Comparison of ENCODE assay signal across 10 cellular contexts in the genomic region with DNA sequence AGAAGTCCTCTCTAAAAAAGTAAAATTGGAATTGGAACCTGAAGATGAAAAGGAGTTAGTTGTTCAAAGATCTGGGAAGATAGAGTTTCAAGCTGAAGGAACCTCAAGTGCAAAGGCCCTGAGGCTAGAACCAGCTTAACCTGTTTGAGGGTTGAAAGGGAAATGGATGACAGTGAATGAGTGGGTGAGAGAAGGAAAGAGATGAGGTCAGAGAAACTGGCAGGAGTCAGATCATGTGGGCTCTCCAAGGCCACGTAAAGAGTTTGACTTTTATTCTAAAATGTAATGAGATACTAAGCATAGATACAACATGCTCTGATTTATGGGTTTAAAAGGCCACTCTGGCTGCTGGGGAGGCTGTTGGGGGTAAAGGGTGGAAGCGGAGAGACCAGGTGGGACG. TPM values are rescaled to one million over a fixed set of nuclear protein-coding genes. Genes with fewer than 3 reads are reported as not detected.
DNase-seq lines count a peak whose midpoint lies in the region; ATAC-seq and TF ChIP-seq lines count a peak whose summit lies in the region.
"Had no signal": no experiment of that assay in that cellular context is flagged by ENCODE, and none has a peak within 500 bp of the region (broad histone marks: within the 10 kb centered on the region; RNA-seq: fewer than 3 reads in every experiment).

No MANE protein-coding gene starts in this region.

- no peak for TF ChIP-seq EP300 in esophagus muscularis mucosa (IDR thresholded peaks at IDR 0.05)

- CTCF ChIA-PET in mammary epithelial cell (lab: Charles Lee; ENCODE audit: low non-redundant PET) = no interaction called here

- H3K4me3 Mint-ChIP-seq in nephron progenitor cell = peak overlapping the region; percentile 56

- no peak overlapping the region for H3K4me2 ChIP-seq in mammary epithelial cell (ENCODE audit: insufficient read depth, low read depth, low read length)

- intact Hi-C loops in mammary epithelial cell (cut with micrococcal nuclease) (no loop called here), esophagus muscularis mucosa (cut with DNase I) (no loop called here)

- H3K4me1 Mint-ChIP-seq in nephron progenitor cell = peaks cover 27% of the 10 kb centered on the region

- no peak overlapping the region for H3K27ac Mint-ChIP-seq in nephron progenitor cell

- H3K9ac ChIP-seq in mammary epithelial cell (ENCODE audit: insufficient read depth, low read length) = no peak overlapping the region

- no peak for ATAC-seq in HG03139 (IDR thresholded peaks at IDR 0.05; ENCODE audit: unreplicated experiment)

- no peaks in the 10 kb centered on the region for H3K36me3 Mint-ChIP-seq in nephron progenitor cell (ENCODE audit: low read depth)

- H3K27me3 ChIP-seq in mammary epithelial cell (ENCODE audit: insufficient read depth, low read length) (no peaks in the 10 kb centered on the region), esophagus muscularis mucosa (no peaks in the 10 kb centered on the region)

- BruUV-seq in mammary epithelial cell (replicated peaks; lab: Mats Ljungman, UMichigan) = no TSS peak

- H3K27ac ChIP-seq in mammary epithelial cell (ENCODE audit: insufficient read depth, low read depth, low read length) (peak overlapping the region; percentile 34), esophagus muscularis mucosa (replicated peaks in 1 of 4) (no peak overlapping the region)
- H3K27ac ChIP-seq: SK-N-MC had no signal

- peaks cover 5% of the 10 kb centered on the region for H4K20me1 ChIP-seq in mammary epithelial cell (ENCODE audit: insufficient read depth, low read length)

- no peaks in the 10 kb centered on the region for H3K9me3 Mint-ChIP-seq in nephron progenitor cell

- H3K79me2 ChIP-seq in mammary epithelial cell (ENCODE audit: insufficient read depth, low read length) = peaks cover 26% of the 10 kb centered on the region

- no peak for TF ChIP-seq POLR2A in esophagus muscularis mucosa (IDR thresholded peaks at IDR 0.05; ENCODE audit: low read depth)

- WGBS in mammary epithelial cell (ENCODE audit: low coverage, missing lambda C conversion rate) = 58% methylated on average over 3 of the region's 3 CpGs
- 84% methylated on average over 3 of the region's 3 CpGs for WGBS in esophagus muscularis mucosa

- no peak overlapping the region for H3K4me3 ChIP-seq in mammary epithelial cell (replicated peaks in 1 of 3; ENCODE audit: insufficient read depth in 1 of 3, low read depth in 2 of 3, low read length in 3 of 3)
- no peak overlapping the region for H3K4me3 ChIP-seq in esophagus muscularis mucosa
- H3K4me3 ChIP-seq: SK-N-MC had no signal

- H3K27me3 Mint-ChIP-seq in nephron progenitor cell (ENCODE audit: low read depth, poor library complexity) = peaks cover 6% of the 10 kb centered on the region

- H3K36me3 ChIP-seq in mammary epithelial cell (ENCODE audit: insufficient read depth, low read length) (no peaks in the 10 kb centered on the region), esophagus muscularis mucosa (no peaks in the 10 kb centered on the region)

- dilution Hi-C loops in mammary epithelial cell (cut with HindIII; ENCODE audit: low sequenced_read_pairs) = no loop called here

- H3K9me3 ChIP-seq in mammary epithelial cell (replicated peaks; ENCODE audit: insufficient read depth, low read length) = no peaks in the 10 kb centered on the region
- H3K9me3 ChIP-seq in esophagus muscularis mucosa = no peaks in the 10 kb centered on the region

- DNase-seq in ELF-1 (ENCODE audit: low read depth, low spot score) (peak; percentile 78), NCI-H2029 (lab: John Stamatoyannopoulos, UW) (peak; percentile 30), mammary epithelial cell (peak; percentile 93), nephron progenitor cell (no peak), iPS-NIHi11 (ENCODE audit: low spot score) (no peak), esophagus muscularis mucosa (ENCODE audit: extremely low spot score) (no peak)
- DNase-seq: activated CD4-positive, alpha-beta T cell treated with anti-CD3 and anti-CD28 coated beads for 4 hours; NCI-H446 treated with DMSO at 0.1 percent for 48 hours had no signal

- H2AFZ ChIP-seq in mammary epithelial cell (ENCODE audit: low read depth, low read length) = no peak overlapping the region

- no peak for TF ChIP-seq CTCF in mammary epithelial cell (conservative IDR thresholded peaks at IDR 0.05 in 1 of 2, IDR thresholded peaks at IDR 0.05 in 1 of 2; ENCODE audit: extremely low read depth in 1 of 2, insufficient read depth in 1 of 2, low read depth in 1 of 2, low read length in 2 of 2)
- no peak for TF ChIP-seq CTCF in nephron progenitor cell (IDR thresholded peaks at IDR 0.05)
- TF ChIP-seq CTCF in esophagus muscularis mucosa (IDR thresholded peaks at IDR 0.05) = no peak

- H3K4me1 ChIP-seq in mammary epithelial cell (ENCODE audit: insufficient read depth, low read length) (peaks cover 26% of the 10 kb centered on the region), esophagus muscularis mucosa (peaks cover 22 to 37% (median 33%) of the 10 kb centered on the region in 4 donors)

- in situ Hi-C loops in mammary epithelial cell (cut with MboI; ENCODE audit: low sequenced_read_pairs in 2 of 2) = no loop called here

RNA-seq across cellular contexts. Expression of gene RAD23B, which starts 2.5 kb away (rescaled TPM):
- total RNA-seq in mammary epithelial cell = 100 to 1,000 TPM; 126 to 177 TPM
- 166 TPM for polyA plus RNA-seq in mammary epithelial cell
- polyA minus RNA-seq in mammary epithelial cell = 115 TPM
- total RNA-seq in esophagus muscularis mucosa = 100 to 1,000 TPM in 2 of 4 donors, 10 to 100 TPM in 2; 64.4 to 110 (median 88.1) TPM

Comparison
In these comparisons a context has a peak if more than half of its experiments do, and no peak if none do; other contexts are left out.
1. DNase-seq: peak in ELF-1 (single experiment), NCI-H2029 (single experiment) and mammary epithelial cell (single experiment); none in nephron progenitor cell (single experiment), iPS-NIHi11 (single experiment) and esophagus muscularis mucosa (single experiment).